In the genomic region with DNA sequence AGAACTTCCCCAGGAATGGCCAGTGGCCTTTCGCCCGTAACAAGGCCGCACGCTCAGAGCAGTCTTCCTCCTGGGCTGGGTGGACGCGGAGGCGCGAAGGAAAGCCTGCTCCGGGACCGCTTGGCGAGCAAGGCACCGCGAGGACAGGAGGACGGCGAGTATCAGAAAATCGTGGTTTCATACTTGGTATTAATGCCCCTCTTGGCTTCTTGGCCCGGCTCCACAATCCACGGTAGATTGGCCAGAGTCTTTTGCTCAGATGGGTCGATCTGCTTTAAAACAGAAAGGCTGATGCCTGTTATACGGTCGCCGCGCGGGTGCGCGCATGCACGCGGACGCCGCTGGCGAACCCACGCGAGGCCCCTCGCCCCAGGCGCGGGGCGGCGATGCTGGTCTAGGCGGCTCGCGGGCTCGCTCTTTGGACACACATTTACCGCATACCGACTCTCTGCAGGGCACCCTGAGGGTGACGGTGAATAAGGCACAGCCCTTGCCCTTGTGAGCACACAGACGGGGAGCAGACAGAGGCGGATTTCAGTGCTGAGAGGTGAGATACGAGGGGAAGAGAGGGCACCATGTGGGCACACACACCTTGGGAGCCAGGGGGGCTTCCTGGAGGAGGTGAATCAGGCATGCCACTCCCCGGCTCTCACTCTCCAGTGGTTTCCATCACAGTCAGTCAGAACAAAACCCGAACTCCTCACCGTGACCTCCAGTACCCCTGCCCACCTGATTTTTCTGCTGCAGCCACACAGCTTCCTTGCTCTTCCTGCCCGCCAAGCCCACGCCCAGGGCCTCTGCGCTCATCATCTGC, we compare ENCODE assay signal across 9 cellular contexts.
DNase-seq lines count a peak whose midpoint lies in the region; ATAC-seq and TF ChIP-seq lines count a peak whose summit lies in the region.
"Had no signal": no experiment of that assay in that cellular context is flagged by ENCODE, and none has a peak within 500 bp of the region (broad histone marks: within the 10 kb centered on the region; RNA-seq: fewer than 3 reads in every experiment).

No MANE protein-coding gene starts in this region.

- H3K9me3 ChIP-seq in PC-3 (ENCODE audit: low read length) (no peaks in the 10 kb centered on the region), colonic mucosa (no peaks in the 10 kb centered on the region), tibial artery (no peaks in the 10 kb centered on the region)

- H3K4me1 Mint-ChIP-seq in activated CD4-positive, alpha-beta T cell treated with anti-CD3 and anti-CD28 coated beads for 36 hours = peaks cover 34% of the 10 kb centered on the region

- H3K36me3 ChIP-seq in PC-3 (ENCODE audit: low read depth, low read length) (no peaks in the 10 kb centered on the region), colonic mucosa (no peaks in the 10 kb centered on the region), mesendoderm (ENCODE audit: control insufficient read depth, insufficient read depth, low read length) (no peaks in the 10 kb centered on the region), tibial artery (peaks cover 0 to 16% (median 7%) of the 10 kb centered on the region in 3 donors)

- H3K4me3 Mint-ChIP-seq in activated CD4-positive, alpha-beta T cell treated with anti-CD3 and anti-CD28 coated beads for 36 hours = peak overlapping the region; percentile 57

- H3K27ac ChIP-seq in PC-3 (ENCODE audit: low read length) (no peak overlapping the region), colonic mucosa (no peak overlapping the region), mesendoderm (ENCODE audit: low read depth, low read length) (no peak overlapping the region), tibial artery (no peak overlapping the region)
- H3K27ac ChIP-seq: C4-2B had no signal

- H4K20me1 ChIP-seq in PC-3 (ENCODE audit: low read length) = no peaks in the 10 kb centered on the region

- H3K4ac ChIP-seq in mesendoderm (ENCODE audit: low read depth, low read length) = no peak overlapping the region

- peak overlapping the region; percentile 37 for H3K9ac ChIP-seq in PC-3 (ENCODE audit: low read length)
- no peak overlapping the region for H3K9ac ChIP-seq in colonic mucosa (ENCODE audit: low read depth in 2 of 2, low read length in 2 of 2)
- H3K9ac ChIP-seq in mesendoderm (ENCODE audit: low read length) = no peak overlapping the region

- no peak overlapping the region for H4K8ac ChIP-seq in mesendoderm (ENCODE audit: low read depth, low read length)

- peak overlapping the region; percentile 91 for H3K4me2 ChIP-seq in PC-3 (ENCODE audit: low read length)
- no peak overlapping the region for H3K4me2 ChIP-seq in mesendoderm (ENCODE audit: low read length)

- CTCF ChIA-PET in activated CD4-positive, alpha-beta T cell treated with anti-CD3 and anti-CD28 coated beads for 36 hours (lab: Charles Lee) = no interaction called here
- CTCF ChIA-PET in PC-3 (lab: Charles Lee) = no interaction called here
- CTCF ChIA-PET in HEK293T (lab: Yijun Ruan, JAX) = no interaction called here

- no peak overlapping the region for H3K18ac ChIP-seq in mesendoderm (ENCODE audit: low read length)

- DNase-seq in activated CD4-positive, alpha-beta T cell treated with anti-CD3 and anti-CD28 coated beads for 36 hours = peak; percentile 64
- DNase-seq in activated CD4-positive, alpha-beta T cell treated with anti-CD3 and anti-CD28 coated beads for 1 hour = no peak
- DNase-seq in PC-3 (no peak), colonic mucosa (no peak), mesendoderm (no peak), tibial artery (no peak), HEK293T (ENCODE audit: extremely low spot score) (no peak), DMS153 (lab: John Stamatoyannopoulos, UW) (no peak)

- H3K27me3 ChIP-seq in PC-3 (ENCODE audit: low read length) (no peaks in the 10 kb centered on the region), colonic mucosa (peaks cover 12% of the 10 kb centered on the region), mesendoderm (ENCODE audit: insufficient read depth, low read length, poor library complexity) (no peaks in the 10 kb centered on the region), tibial artery (no peaks in the 10 kb centered on the region)

- H2AFZ ChIP-seq in PC-3 (ENCODE audit: low read length) = peak overlapping the region; percentile 79

- intact Hi-C loops in activated CD4-positive, alpha-beta T cell treated with anti-CD3 and anti-CD28 coated beads for 36 hours (cut with DNase I, micrococcal nuclease) = loop anchor here in 1 of 2 experiments (1.0 to 5.0 kb wide), 2 partner anchors 46 to 1397 kb away; partner anchors contain the start of gene BLTP3B
- intact Hi-C loops in PC-3 (cut with micrococcal nuclease) = loop anchor here (5.0 kb wide), 1 partner anchor 57 kb away; no protein-coding TSS in a partner anchor
- intact Hi-C loops in colonic mucosa (cut with DNase I) = no loop called here
- intact Hi-C loops in tibial artery (cut with DNase I; ENCODE audit: low total_unique reads) = no loop called here

- H4K5ac ChIP-seq in mesendoderm (ENCODE audit: low read length) = no peak overlapping the region

- no peak overlapping the region for H3K23ac ChIP-seq in mesendoderm (ENCODE audit: low read length)

- H3K27me3 Mint-ChIP-seq in activated CD4-positive, alpha-beta T cell treated with anti-CD3 and anti-CD28 coated beads for 36 hours = peaks cover 22% of the 10 kb centered on the region

- H3F3A ChIP-seq in PC-3 (ENCODE audit: low read length, unreplicated experiment) = no peaks in the 10 kb centered on the region

- H2BK15ac ChIP-seq in mesendoderm (replicated peaks; ENCODE audit: low read depth) = no peak overlapping the region

- peak; percentile 21 for ATAC-seq in activated CD4-positive, alpha-beta T cell treated with anti-CD3 and anti-CD28 coated beads for 36 hours
- peak; percentile 33 for ATAC-seq in PC-3

- H3K79me1 ChIP-seq in mesendoderm (ENCODE audit: low read length) = no peaks in the 10 kb centered on the region

- no peaks in the 10 kb centered on the region for H3K9me3 Mint-ChIP-seq in activated CD4-positive, alpha-beta T cell treated with anti-CD3 and anti-CD28 coated beads for 36 hours (ENCODE audit: low read depth)

- TF ChIP-seq CTCF in PC-3 (conservative IDR thresholded peaks at IDR 0.05; ENCODE audit: low read depth, low read length) (no peak), colonic mucosa (IDR thresholded peaks at IDR 0.05) (no peak), tibial artery (IDR thresholded peaks at IDR 0.05) (no peak)

- POLR2A ChIA-PET in activated CD4-positive, alpha-beta T cell treated with anti-CD3 and anti-CD28 coated beads for 36 hours (lab: Charles Lee) = no interaction called here
- POLR2A ChIA-PET in PC-3 (lab: Charles Lee; ENCODE audit: unreplicated experiment) = no interaction called here
- POLR2A ChIA-PET in HEK293T (lab: Yijun Ruan, JAX) = no interaction called here

- H3K27ac Mint-ChIP-seq in activated CD4-positive, alpha-beta T cell treated with anti-CD3 and anti-CD28 coated beads for 36 hours = peak overlapping the region; percentile 32

- H3K4me1 ChIP-seq in PC-3 (ENCODE audit: insufficient read depth, low read length) = peaks cover 12% of the 10 kb centered on the region
- H3K4me1 ChIP-seq in colonic mucosa = no peaks in the 10 kb centered on the region
- H3K4me1 ChIP-seq in mesendoderm (ENCODE audit: control insufficient read depth, low read depth, low read length) = peaks cover 7% of the 10 kb centered on the region
- H3K4me1 ChIP-seq in tibial artery = peaks cover 0 to 11% (median 4%) of the 10 kb centered on the region in 4 donors

- peak overlapping the region; percentile 65 for H3K4me3 ChIP-seq in PC-3 (ENCODE audit: low read length)
- H3K4me3 ChIP-seq in colonic mucosa = peak overlapping the region; percentile 35
- no peak overlapping the region for H3K4me3 ChIP-seq in mesendoderm (ENCODE audit: low read length)
- H3K4me3 ChIP-seq in tibial artery = peak overlapping the region; percentile 37 to 49

- H3K79me2 ChIP-seq in PC-3 (ENCODE audit: low read length) (no peaks in the 10 kb centered on the region), mesendoderm (ENCODE audit: control insufficient read depth, insufficient read depth, low read length) (no peaks in the 10 kb centered on the region)

- no TSS peak for BruUV-seq in PC-3 (replicated peaks; lab: Mats Ljungman, UMichigan)

- H2BK5ac ChIP-seq in mesendoderm (ENCODE audit: low read length) = no peak overlapping the region

- no peaks in the 10 kb centered on the region for H3K9me2 ChIP-seq in PC-3 (replicated peaks; ENCODE audit: low read length)

- H2BK120ac ChIP-seq in mesendoderm (ENCODE audit: low read depth, low read length) = no peak overlapping the region

- no CpG with 5 or more reads among the region's 54 CpGs for WGBS in mesendoderm (ENCODE audit: extremely low coverage, insufficient coverage, low lambda C conversion rate)

- H3K36me3 Mint-ChIP-seq in activated CD4-positive, alpha-beta T cell treated with anti-CD3 and anti-CD28 coated beads for 36 hours (ENCODE audit: low read depth) = no peaks in the 10 kb centered on the region

- H3K56ac ChIP-seq in mesendoderm (ENCODE audit: low read length) = peak overlapping the region; percentile 18

- H2AK5ac ChIP-seq in mesendoderm (ENCODE audit: low read length) = no peak overlapping the region

TF ChIP-seq in HEK293T, 16 proteins besides CTCF, POLR2A, EP300 and RAD21:
- TF ChIP-seq ARNT (IDR thresholded peaks at IDR 0.05) = no peak
- TF ChIP-seq PKNOX1 (IDR thresholded peaks at IDR 0.05) = no peak
- TF ChIP-seq HDGF (IDR thresholded peaks at IDR 0.05; ENCODE audit: borderline replicate concordance) = no peak
- TF ChIP-seq LEF1 (IDR thresholded peaks at IDR 0.05; ENCODE audit: borderline replicate concordance) = no peak
- TF ChIP-seq FOXM1 (IDR thresholded peaks at IDR 0.05; ENCODE audit: borderline replicate concordance) = no peak
- no peak for TF ChIP-seq CTBP1 (IDR thresholded peaks at IDR 0.05; ENCODE audit: borderline replicate concordance)
- TF ChIP-seq SUZ12 (IDR thresholded peaks at IDR 0.05) = no peak
- TF ChIP-seq BHLHE40 (IDR thresholded peaks at IDR 0.05; ENCODE audit: borderline replicate concordance) = no peak
- no peak for TF ChIP-seq TARDBP (IDR thresholded peaks at IDR 0.05)
- no peak for TF ChIP-seq FOXK2 (IDR thresholded peaks at IDR 0.05)
- no peak for TF ChIP-seq L3MBTL2 (conservative IDR thresholded peaks at IDR 0.05)
- TF ChIP-seq SP1 (IDR thresholded peaks at IDR 0.05) = no peak
- no peak for TF ChIP-seq ELF4 (IDR thresholded peaks at IDR 0.05)
- no peak for TF ChIP-seq NFRKB (IDR thresholded peaks at IDR 0.05)
- TF ChIP-seq ZNF384 (IDR thresholded peaks at IDR 0.05) = no peak
- no peak for TF ChIP-seq FOXA1 (IDR thresholded peaks at IDR 0.05)
TF ChIP-seq in HEK293T: peak in this region for 0.
